ENCODE assay signal across 1 cellular context in genomic region chr10:103840747-103841085, GRCh38.
TF ChIP-seq lines count a peak whose summit lies in the region.

No MANE protein-coding gene starts in this region.

TF ChIP-seq in H1, 55 proteins besides CTCF, POLR2A, EP300 and RAD21:
- no peak for TF ChIP-seq RXRA (IDR thresholded peaks at IDR 0.05; ENCODE audit: insufficient read depth, low read depth, low read length)
- no peak for TF ChIP-seq SP2 (IDR thresholded peaks at IDR 0.05; ENCODE audit: low read length)
- no peak for TF ChIP-seq CHD1 (IDR thresholded peaks at IDR 0.05; ENCODE audit: low read depth, low read length)
TF ChIP-seq in H1: peak in this region for 0.
